ENCODE assay signal across 17 cellular contexts in the genomic region with DNA sequence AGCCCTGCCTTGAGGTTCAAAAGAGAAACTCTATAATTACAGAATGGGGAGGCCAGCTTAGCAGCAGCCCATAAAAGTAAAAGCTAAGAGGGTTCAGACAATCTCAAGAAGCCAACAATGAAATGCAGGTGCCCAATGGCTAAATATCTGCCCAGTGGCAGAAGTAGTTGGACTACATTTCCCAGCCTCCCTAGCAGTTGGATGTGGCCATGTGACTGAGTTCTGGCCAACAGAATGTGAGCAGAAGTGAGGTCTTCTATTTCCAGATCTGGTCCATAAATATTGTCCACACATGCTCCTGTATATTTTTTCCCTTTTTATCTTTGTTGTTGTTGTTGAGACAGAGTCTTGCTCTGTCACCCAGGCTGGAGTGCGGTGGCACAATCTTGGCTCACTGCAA.
"Had no signal": no experiment of that assay in that cellular context is flagged by ENCODE, and none has a peak within 500 bp of the region (broad histone marks: within the 10 kb centered on the region; RNA-seq: fewer than 3 reads in every experiment).

No MANE protein-coding gene starts in this region.

- H2AFZ ChIP-seq: hepatocyte had no signal

- H3K79me2 ChIP-seq: hepatocyte had no signal

- H3K36me3 ChIP-seq: transverse colon, WERI-Rb-1 had no signal

- H3K4me2 ChIP-seq: hepatocyte had no signal

- H3K27me3 ChIP-seq: hepatocyte, transverse colon had no signal

- H3K27ac ChIP-seq: epithelial cell of prostate, hepatocyte, psoas muscle, transverse colon, WERI-Rb-1 had no signal

- H3K4me1 ChIP-seq: psoas muscle, transverse colon had no signal

- DNase-seq: activated CD4-positive, alpha-beta T cell treated with anti-CD3 and anti-CD28 coated beads for 48 hours; activated naive CD4-positive, alpha-beta T cell treated with Interleukin-2 at 50 U/mL for 16 hours; activated naive CD8-positive, alpha-beta T cell treated with anti-CD3 and anti-CD28 coated beads, Interleukin-2, amount 50 U/mL, for 24 hours; cortex of kidney; effector memory CD4-positive, alpha-beta T cell; left ventricle myocardium superior; mesendoderm; nephron progenitor cell; psoas muscle; stimulated activated CD4-positive, alpha-beta T cell treated with anti-CD3 and anti-CD28 coated beads, Interleukin-2, amount 100 ng/mL, for 24 hours; stimulated activated naive CD4-positive, alpha-beta T cell; substantia nigra; transverse colon; WERI-Rb-1 had no signal

- H3K4me3 ChIP-seq: hepatocyte, psoas muscle, transverse colon had no signal

- ATAC-seq: activated naive CD8-positive, alpha-beta T cell treated with anti-CD3 and anti-CD28 coated beads, Interleukin-2, amount 50 U/mL, for 24 hours; left ventricle myocardium superior; psoas muscle; sciatic nerve had no signal

- H3K9me3 ChIP-seq: psoas muscle, transverse colon had no signal
